Comparison of ENCODE assay signal across 22 cellular contexts in genomic region chr9:133897675-133898074, GRCh38.
DNase-seq lines count a peak whose midpoint lies in the region; ATAC-seq and TF ChIP-seq lines count a peak whose summit lies in the region.
"Had no signal": no experiment of that assay in that cellular context is flagged by ENCODE, and none has a peak within 500 bp of the region (broad histone marks: within the 10 kb centered on the region; RNA-seq: fewer than 3 reads in every experiment).

No MANE protein-coding gene starts in this region.

- H3K27me3 ChIP-seq in lower lobe of right lung (ENCODE audit: low read depth) = no peaks in the 10 kb centered on the region
- H3K27me3 ChIP-seq: foreskin keratinocyte, pancreas had no signal

- peak; percentile 40 for DNase-seq in DMS 273 (lab: John Stamatoyannopoulos, UW; ENCODE audit: unreplicated experiment)
- no peak for DNase-seq in DMS 273 treated with DMSO at 0.1 percent for 48 hours (lab: John Stamatoyannopoulos, UW)
- peak; percentile 76 for DNase-seq in RPMI7951 (ENCODE audit: low read depth)
- DNase-seq in glutamatergic neuron = no peak
- no peak for DNase-seq in central memory CD4-positive, alpha-beta T cell
- no peak for DNase-seq in lower lobe of right lung
- DNase-seq: activated CD8-positive, alpha-beta memory T cell treated with anti-CD3 and anti-CD28 coated beads, Interleukin-2, amount 50 U/mL, for 4 hours; activated effector memory CD4-positive, alpha-beta T cell treated with anti-CD3 and anti-CD28 coated beads, Interleukin-2, amount 50 U/mL, for 16 hours; caudate nucleus; CD8-positive, alpha-beta T cell; effector CD4-positive, alpha-beta T cell; foreskin keratinocyte; mucosa of descending colon; NCI-H146; OCI-M1; pancreas; T1000 had no signal

- peaks cover 5% of the 10 kb centered on the region for H3K36me3 Mint-ChIP-seq in glutamatergic neuron (ENCODE audit: unreplicated experiment)
- H3K36me3 Mint-ChIP-seq in stimulated activated memory B cell treated with anti-CD40 and anti-IgM and Interleukin-4, amounts not matched to agents 10 μg/mL and 1 μg/mL and 100 μg/mL, for 72 hours = peaks cover 29% of the 10 kb centered on the region
- H3K36me3 Mint-ChIP-seq: CD8-positive, alpha-beta T cell had no signal

- intact Hi-C loops in lower lobe of right lung (cut with DNase I) = no loop called here

- H3K27me3 Mint-ChIP-seq in glutamatergic neuron (ENCODE audit: unreplicated experiment) = peaks cover 21% of the 10 kb centered on the region
- no peaks in the 10 kb centered on the region for H3K27me3 Mint-ChIP-seq in stimulated activated memory B cell treated with anti-CD40 and anti-IgM and Interleukin-4, amounts not matched to agents 10 μg/mL and 1 μg/mL and 100 μg/mL, for 72 hours

- no peak overlapping the region for H3K27ac ChIP-seq in lower lobe of right lung
- H3K27ac ChIP-seq: 22Rv1, foreskin keratinocyte, pancreas, SK-N-MC had no signal

- H3K4me3 Mint-ChIP-seq in glutamatergic neuron (ENCODE audit: unreplicated experiment) = peak overlapping the region; percentile 63
- no peak overlapping the region for H3K4me3 Mint-ChIP-seq in stimulated activated memory B cell treated with anti-CD40 and anti-IgM and Interleukin-4, amounts not matched to agents 10 μg/mL and 1 μg/mL and 100 μg/mL, for 72 hours
- H3K4me3 Mint-ChIP-seq: CD8-positive, alpha-beta T cell had no signal

- H3K9me3 Mint-ChIP-seq in glutamatergic neuron (ENCODE audit: unreplicated experiment) = peaks cover 29% of the 10 kb centered on the region
- no peaks in the 10 kb centered on the region for H3K9me3 Mint-ChIP-seq in stimulated activated memory B cell treated with anti-CD40 and anti-IgM and Interleukin-4, amounts not matched to agents 10 μg/mL and 1 μg/mL and 100 μg/mL, for 72 hours
- H3K9me3 Mint-ChIP-seq: CD8-positive, alpha-beta T cell had no signal

- ATAC-seq in stimulated activated memory B cell treated with anti-CD40 and anti-IgM and Interleukin-4, amounts not matched to agents 10 μg/mL and 1 μg/mL and 100 μg/mL, for 72 hours = no peak
- ATAC-seq in lower lobe of right lung (no peak), HG03097 (IDR thresholded peaks at IDR 0.05; ENCODE audit: low FRiP score, unreplicated experiment) (no peak)
- ATAC-seq: CD8-positive, alpha-beta T cell; foreskin keratinocyte; left lobe of liver; mucosa of descending colon; pancreas had no signal

- H3K9me3 ChIP-seq in lower lobe of right lung = no peaks in the 10 kb centered on the region
- H3K9me3 ChIP-seq: mucosa of descending colon, pancreas had no signal

- TF ChIP-seq CTCF in glutamatergic neuron (IDR thresholded peaks at IDR 0.05; ENCODE audit: partially characterized antibody, unreplicated experiment) (no peak), lower lobe of right lung (IDR thresholded peaks at IDR 0.05) (no peak)

- peak overlapping the region; percentile 72 for H3K27ac Mint-ChIP-seq in glutamatergic neuron (ENCODE audit: unreplicated experiment)
- H3K27ac Mint-ChIP-seq in stimulated activated memory B cell treated with anti-CD40 and anti-IgM and Interleukin-4, amounts not matched to agents 10 μg/mL and 1 μg/mL and 100 μg/mL, for 72 hours = peak overlapping the region; percentile 57
- H3K27ac Mint-ChIP-seq: CD8-positive, alpha-beta T cell had no signal

- H3K36me3 ChIP-seq in lower lobe of right lung = no peaks in the 10 kb centered on the region
- H3K36me3 ChIP-seq: pancreas had no signal

- no peaks in the 10 kb centered on the region for H3K4me1 ChIP-seq in lower lobe of right lung
- H3K4me1 ChIP-seq: foreskin keratinocyte had no signal

- H3K4me3 ChIP-seq in lower lobe of right lung = no peak overlapping the region
- H3K4me3 ChIP-seq: mucosa of descending colon, pancreas, SK-N-MC had no signal

- peaks cover 29% of the 10 kb centered on the region for H3K4me1 Mint-ChIP-seq in glutamatergic neuron (ENCODE audit: low read depth, unreplicated experiment)
- H3K4me1 Mint-ChIP-seq in stimulated activated memory B cell treated with anti-CD40 and anti-IgM and Interleukin-4, amounts not matched to agents 10 μg/mL and 1 μg/mL and 100 μg/mL, for 72 hours = peaks cover 64% of the 10 kb centered on the region

Comparison
In these comparisons a context has a peak if more than half of its experiments do, and no peak if none do; other contexts are left out.
1. DNase-seq: peak in DMS 273 (single experiment) and RPMI7951 (single experiment); none in DMS 273 treated with DMSO at 0.1 percent for 48 hours (single experiment), glutamatergic neuron (single experiment), central memory CD4-positive, alpha-beta T cell (single experiment) and lower lobe of right lung (single experiment).